In genomic region chr16:15435216-15435864, GRCh38 we compare ENCODE assay signal across 7 cellular contexts. TPM values are rescaled to one million over a fixed set of nuclear protein-coding genes. Genes with fewer than 3 reads are reported as not detected.
DNase-seq lines count a peak whose midpoint lies in the region; ATAC-seq and TF ChIP-seq lines count a peak whose summit lies in the region.

No MANE protein-coding gene starts in this region.

- no peak overlapping the region for H3K27ac Mint-ChIP-seq in activated T-cell treated with anti-CD3 and anti-CD28 coated beads, Interleukin-2, amount 50 U/mL, for 24 hours

- peak overlapping the region; percentile 88 for H3K4me3 Mint-ChIP-seq in activated T-cell treated with anti-CD3 and anti-CD28 coated beads, Interleukin-2, amount 50 U/mL, for 24 hours

- H2AFZ ChIP-seq in hepatocyte = peak overlapping the region; percentile 47

- no peaks in the 10 kb centered on the region for H4K20me1 ChIP-seq in hepatocyte (ENCODE audit: insufficient read depth, poor library complexity, severe bottlenecking)

- H3K27ac ChIP-seq in HUES6 (ENCODE audit: low read depth, low read length) (no peak overlapping the region), hepatocyte (no peak overlapping the region), skin epidermis (peak overlapping the region in 18 of 21 experiments; percentile 14 to 90 (median 66))

- ATAC-seq in GM18868 (IDR thresholded peaks at IDR 0.05; ENCODE audit: unreplicated experiment) = no peak

- 8% methylated on average over 22 of the region's 22 CpGs for WGBS in hepatocyte (ENCODE audit: low lambda C conversion rate, missing lambda C conversion rate)

- peaks cover 5% of the 10 kb centered on the region for H3K36me3 Mint-ChIP-seq in activated T-cell treated with anti-CD3 and anti-CD28 coated beads, Interleukin-2, amount 50 U/mL, for 24 hours (ENCODE audit: low read depth)

- peak overlapping the region; percentile 64 for H3K9ac ChIP-seq in HUES6 (ENCODE audit: low read length)

- peak overlapping the region; percentile 82 for H3K4me2 ChIP-seq in hepatocyte

- no peaks in the 10 kb centered on the region for H3K79me2 ChIP-seq in hepatocyte

- DNase-seq in activated T-cell treated with anti-CD3 and anti-CD28 coated beads, Interleukin-2, amount 50 U/mL, for 24 hours = no peak
- DNase-seq in hepatocyte (ENCODE audit: low spot score) = no peak
- DNase-seq in stimulated activated CD4-positive, alpha-beta T cell treated with anti-CD3 and anti-CD28 coated beads, Interleukin-1b, Interleukin-23, amount 100 ng/mL, for 48 hours = no peak
- no peak for DNase-seq in NCI-H2227 treated with DMSO at 0.1 percent for 48 hours (lab: John Stamatoyannopoulos, UW)

- H3K27me3 ChIP-seq in HUES6 (ENCODE audit: control insufficient read depth, insufficient read depth, low read length) (peaks cover 21% of the 10 kb centered on the region), hepatocyte (peaks cover 37% of the 10 kb centered on the region)

- no peaks in the 10 kb centered on the region for H3K36me3 ChIP-seq in HUES6 (ENCODE audit: control insufficient read depth, insufficient read depth, low read length)
- no peaks in the 10 kb centered on the region for H3K36me3 ChIP-seq in hepatocyte (replicated peaks; ENCODE audit: insufficient read depth, low read depth)

- H3K4me1 ChIP-seq in HUES6 (ENCODE audit: control insufficient read depth, insufficient read depth, low read length) = no peaks in the 10 kb centered on the region
- no peaks in the 10 kb centered on the region for H3K4me1 ChIP-seq in hepatocyte (ENCODE audit: insufficient read depth)

- H3K9me2 ChIP-seq in hepatocyte (replicated peaks; ENCODE audit: insufficient read depth) = no peaks in the 10 kb centered on the region

- H3K27me3 Mint-ChIP-seq in activated T-cell treated with anti-CD3 and anti-CD28 coated beads, Interleukin-2, amount 50 U/mL, for 24 hours = peaks cover 25% of the 10 kb centered on the region

- H3K9me3 ChIP-seq in HUES6 (ENCODE audit: control insufficient read depth, insufficient read depth, low read depth, low read length) (no peaks in the 10 kb centered on the region), hepatocyte (ENCODE audit: low read depth) (no peaks in the 10 kb centered on the region)

- no peaks in the 10 kb centered on the region for H3K9me3 Mint-ChIP-seq in activated T-cell treated with anti-CD3 and anti-CD28 coated beads, Interleukin-2, amount 50 U/mL, for 24 hours

- peaks cover 23% of the 10 kb centered on the region for H3K4me1 Mint-ChIP-seq in activated T-cell treated with anti-CD3 and anti-CD28 coated beads, Interleukin-2, amount 50 U/mL, for 24 hours (ENCODE audit: low read depth)

- H3K4me3 ChIP-seq in HUES6 (ENCODE audit: low read depth, low read length) (peak overlapping the region; percentile 89), hepatocyte (peak overlapping the region; percentile 14), skin epidermis (peak overlapping the region; percentile 46 to 76 (median 63))

- no peak for TF ChIP-seq CTCF in hepatocyte (IDR thresholded peaks at IDR 0.05; ENCODE audit: poor library complexity)

RNA-seq across cellular contexts. Expression of gene BMERB1, which starts 1.0 kb away (rescaled TPM):
- total RNA-seq in hepatocyte = 5.9 and 10.3 TPM in 2 replicates
- polyA plus RNA-seq in hepatocyte = 5.9 and 7.3 TPM in 2 replicates

RNA-seq across cellular contexts. Expression of gene MPV17L, which starts 39.8 kb away (rescaled TPM):
- total RNA-seq in hepatocyte = 2.1 and 2.6 TPM in 2 replicates
- polyA plus RNA-seq in hepatocyte = 0.46 and 0.51 TPM in 2 replicates

RNA-seq across cellular contexts. Expression of gene NPIPA5, which starts 57.2 kb away (rescaled TPM):
- not detected in 2 replicates for total RNA-seq in hepatocyte
- 0.71 and 0.77 TPM in 2 replicates for polyA plus RNA-seq in hepatocyte

Comparison
In these comparisons a context has a peak if more than half of its experiments do, and no peak if none do; other contexts are left out.
1. H3K27ac ChIP-seq: peak in skin epidermis (18 of 21); none in HUES6 (single experiment) and hepatocyte (single experiment).
2. H3K4me3 ChIP-seq: peak in every context shown above with its lines; median percentile 89 in HUES6; 63 in skin epidermis; 14 in hepatocyte.